ENCODE assay signal across 19 cellular contexts in genomic region chr5:154315196-154315595, GRCh38.
A peak's percentile ranks its signal among the peaks of the same experiment; 100 is the strongest.
DNase-seq lines count a peak whose midpoint lies in the region; ATAC-seq, FAIRE-seq and TF ChIP-seq lines count a peak whose summit lies in the region.
"Had no signal": no experiment of that assay in that cellular context is flagged by ENCODE, and none has a peak within 500 bp of the region (broad histone marks: within the 10 kb centered on the region; RNA-seq: fewer than 3 reads in every experiment).

No MANE protein-coding gene starts in this region.

- no peak for TF ChIP-seq CTCF in pancreas (IDR thresholded peaks at IDR 0.05)

- H3K4me1 ChIP-seq in pancreas = peaks cover 8 to 17% (median 15%) of the 10 kb centered on the region in 3 donors
- peaks cover 2% of the 10 kb centered on the region for H3K4me1 ChIP-seq in right cardiac atrium (ENCODE audit: control insufficient read depth, insufficient read depth, low read length)
- H3K4me1 ChIP-seq: BLaER1, Caco-2, HAP-1 had no signal

- no peaks in the 10 kb centered on the region for H3K27me3 ChIP-seq in pancreas
- no peaks in the 10 kb centered on the region for H3K27me3 ChIP-seq in right cardiac atrium (ENCODE audit: control insufficient read depth, insufficient read depth)
- H3K27me3 ChIP-seq: BLaER1 had no signal

- H3K27ac ChIP-seq in pancreas (peak overlapping the region in 1 of 4 donors; percentile 35), right cardiac atrium (ENCODE audit: low read length) (no peak overlapping the region)
- H3K27ac ChIP-seq: BLaER1, C4-2B had no signal

- no peak for FAIRE-seq in pancreas (lab: Jason Lieb, UNC)
- FAIRE-seq: D721Med, G401.6, GM12878, H54 had no signal

- no peaks in the 10 kb centered on the region for H3K9me3 ChIP-seq in pancreas
- H3K9me3 ChIP-seq in right cardiac atrium (ENCODE audit: control insufficient read depth, low read length) = no peaks in the 10 kb centered on the region
- H3K9me3 ChIP-seq: BLaER1, Caco-2, HAP-1 had no signal

- H3K4me3 ChIP-seq in pancreas (no peak overlapping the region), right cardiac atrium (ENCODE audit: low read length) (no peak overlapping the region)
- H3K4me3 ChIP-seq: BLaER1, GM12878, HAP-1 had no signal

- DNase-seq in ELF-1 (ENCODE audit: low read depth, low spot score) (peak; percentile 69), islet precursor cell (peak; percentile 92), pancreas (no peak), right cardiac atrium (no peak), activated T-cell treated with anti-CD3 and anti-CD28 coated beads for 4 hours (no peak)
- DNase-seq: Caco-2; CD4-positive, CD25-positive, alpha-beta regulatory T cell; CD8-positive, alpha-beta T cell; DMS 273 treated with DMSO at 0.1 percent for 48 hours; GOT3; HFFc6 had no signal

- WGBS in pancreas, 2 donors = 54 to 65% methylated on average over 3 of the region's 3 CpGs
- 89% methylated on average over 3 of the region's 3 CpGs for WGBS in right cardiac atrium

- intact Hi-C loops in pancreas (cut with DNase I) = no loop called here
- intact Hi-C loops in right cardiac atrium (cut with DNase I) = no loop called here

- ATAC-seq in pancreas (peak in 3 of 4 donors; percentile 12 to 47 (median 22)), right cardiac atrium (no peak), GM18868 (IDR thresholded peaks at IDR 0.05; ENCODE audit: unreplicated experiment) (no peak)
- ATAC-seq: CD8-positive, alpha-beta T cell; GM12878 had no signal

- H3K36me3 ChIP-seq in pancreas = no peaks in the 10 kb centered on the region
- H3K36me3 ChIP-seq: BLaER1, HAP-1 had no signal

Comparison
In these comparisons a context has a peak if more than half of its experiments do, and no peak if none do; other contexts are left out.
1. DNase-seq: peak in ELF-1 (single experiment) and islet precursor cell (single experiment); none in pancreas (0 of 6), right cardiac atrium (0 of 3) and activated T-cell treated with anti-CD3 and anti-CD28 coated beads for 4 hours (single experiment).
2. ATAC-seq: peak in pancreas (3 of 4); none in right cardiac atrium (0 of 2) and GM18868 (single experiment).